In genomic region chr9:129436751-129437625, GRCh38 we compare ENCODE assay signal across 8 cellular contexts.
DNase-seq lines count a peak whose midpoint lies in the region; ATAC-seq, FAIRE-seq and TF ChIP-seq lines count a peak whose summit lies in the region.

No MANE protein-coding gene starts in this region.

- H3K4me1 ChIP-seq in esophagus muscularis mucosa (peaks cover 15 to 35% (median 25%) of the 10 kb centered on the region in 4 donors), upper lobe of right lung (peaks cover 21% of the 10 kb centered on the region)

- peak; percentile 69 for ATAC-seq in upper lobe of right lung

- FAIRE-seq in GM19239 (lab: Jason Lieb, UNC) = no peak

- DNase-seq in LNCaP clone FGC (ENCODE audit: low read depth) = no peak
- DNase-seq in activated CD8-positive, alpha-beta memory T cell treated with anti-CD3 and anti-CD28 coated beads, Interleukin-2, amount 50 U/mL, for 4 hours = peak; percentile 42
- DNase-seq in esophagus muscularis mucosa (ENCODE audit: extremely low spot score) = no peak
- peak; percentile 42 for DNase-seq in myocyte (ENCODE audit: low read depth)
- peak; percentile 80 for DNase-seq in upper lobe of right lung
- DNase-seq in GM19239 (ENCODE audit: insufficient read length, low spot score) = no peak
- DNase-seq in kidney glomerular epithelial cell (lab: John Stamatoyannopoulos, UW) = no peak

- whole genome bisulfite sequencing in esophagus muscularis mucosa = 4% methylated on average over 62 of the region's 78 CpGs

- TF ChIP-seq CTCF in C4-2B (conservative IDR thresholded peaks at IDR 0.05) = no peak
- TF ChIP-seq CTCF in LNCaP clone FGC (IDR thresholded peaks at IDR 0.05; ENCODE audit: control insufficient read depth, extremely low read depth, insufficient read depth) = no peak
- TF ChIP-seq CTCF in esophagus muscularis mucosa (IDR thresholded peaks at IDR 0.05) = no peak
- no peak for TF ChIP-seq CTCF in upper lobe of right lung (IDR thresholded peaks at IDR 0.05)

- intact Hi-C loops in esophagus muscularis mucosa (cut with DNase I) = no loop called here
- intact Hi-C loops in upper lobe of right lung (cut with DNase I) = no loop called here

- H3K27me3 ChIP-seq in esophagus muscularis mucosa = no peaks in the 10 kb centered on the region
- no peaks in the 10 kb centered on the region for H3K27me3 ChIP-seq in upper lobe of right lung

- H3K4me3 ChIP-seq in LNCaP clone FGC (ENCODE audit: low read depth, low read length) (peak overlapping the region; percentile 49), esophagus muscularis mucosa (peak overlapping the region; percentile 62 to 73 (median 64)), upper lobe of right lung (peak overlapping the region; percentile 54)

- peak overlapping the region; percentile 12; the same call in 1 of the 2 replicates for H3K27ac ChIP-seq in C4-2B
- peak overlapping the region; percentile 65 to 77 (median 74) for H3K27ac ChIP-seq in esophagus muscularis mucosa (replicated peaks in 1 of 4)
- peak overlapping the region; percentile 53 for H3K27ac ChIP-seq in upper lobe of right lung

- H3K36me3 ChIP-seq in esophagus muscularis mucosa = no peaks in the 10 kb centered on the region
- no peaks in the 10 kb centered on the region for H3K36me3 ChIP-seq in upper lobe of right lung

- TF ChIP-seq POLR2A in esophagus muscularis mucosa (IDR thresholded peaks at IDR 0.05; ENCODE audit: low read depth) = no peak

- H3K9me3 ChIP-seq in esophagus muscularis mucosa = no peaks in the 10 kb centered on the region
- no peaks in the 10 kb centered on the region for H3K9me3 ChIP-seq in upper lobe of right lung

- TF ChIP-seq EP300 in esophagus muscularis mucosa (IDR thresholded peaks at IDR 0.05) = no peak

Comparison
In these comparisons a context has a peak if more than half of its experiments do, and no peak if none do; other contexts are left out.
1. H3K27ac ChIP-seq: peak in every context shown above with its lines; median percentile 74 in esophagus muscularis mucosa; 53 in upper lobe of right lung; 12 in C4-2B.
2. DNase-seq: peak in activated CD8-positive, alpha-beta memory T cell treated with anti-CD3 and anti-CD28 coated beads, Interleukin-2, amount 50 U/mL, for 4 hours (single experiment), myocyte (single experiment) and upper lobe of right lung (single experiment); none in LNCaP clone FGC (single experiment), esophagus muscularis mucosa (single experiment), GM19239 (single experiment) and kidney glomerular epithelial cell (single experiment).
3. Peak in every context shown above with its lines, with median percentiles within 50 percentile points of each other: H3K4me3 ChIP-seq.